Comparison of ENCODE assay signal across 18 cellular contexts in the genomic region with DNA sequence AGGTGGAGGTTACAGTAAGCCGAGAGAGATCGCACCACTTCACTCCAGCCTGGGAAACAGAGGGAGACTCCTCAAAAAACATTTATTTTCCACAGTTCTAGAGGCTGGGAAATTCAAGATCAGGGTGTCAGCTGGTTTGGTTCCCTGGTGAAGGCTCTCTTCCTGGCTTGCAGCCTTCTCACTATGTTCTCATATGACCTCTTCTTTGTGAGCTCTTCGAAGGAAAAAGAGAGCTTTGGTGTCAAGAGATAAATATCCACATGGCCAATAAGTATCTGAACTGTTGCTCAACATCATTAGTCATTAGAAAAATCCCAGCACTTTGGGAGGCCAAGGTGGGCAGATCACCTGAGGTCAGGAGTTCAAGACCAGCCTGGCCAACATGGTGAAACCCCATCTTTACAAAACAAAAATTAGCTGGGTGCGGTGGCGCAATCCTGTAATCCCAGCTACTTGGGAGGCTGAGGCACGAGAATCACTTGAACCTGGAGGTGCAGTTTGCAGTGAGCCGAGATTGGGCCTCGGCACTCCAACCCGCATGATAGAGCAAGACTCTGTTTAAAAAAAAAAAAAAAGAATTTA. TPM values are rescaled to one million over a fixed set of nuclear protein-coding genes. Genes with fewer than 3 reads are reported as not detected.
DNase-seq lines count a peak whose midpoint lies in the region; ATAC-seq, FAIRE-seq and TF ChIP-seq lines count a peak whose summit lies in the region.
"Had no signal": no experiment of that assay in that cellular context is flagged by ENCODE, and none has a peak within 500 bp of the region (broad histone marks: within the 10 kb centered on the region; RNA-seq: fewer than 3 reads in every experiment).

No MANE protein-coding gene starts in this region.

- peaks cover 5% of the 10 kb centered on the region for H3K27me3 Mint-ChIP-seq in activated naive CD8-positive, alpha-beta T cell
- peaks cover 8% of the 10 kb centered on the region for H3K27me3 Mint-ChIP-seq in CD8-positive, alpha-beta T cell (ENCODE audit: low read depth)
- H3K27me3 Mint-ChIP-seq: central memory CD8-positive, alpha-beta T cell had no signal

- no peaks in the 10 kb centered on the region for H3K79me2 ChIP-seq in HepG2 (ENCODE audit: insufficient read depth, low read length)

- POLR2A ChIA-PET in HepG2 (lab: Yijun Ruan, JAX) = no interaction called here
- POLR2A ChIA-PET in CD8-positive, alpha-beta T cell (lab: Charles Lee) = no interaction called here

- TF ChIP-seq CTCF in HepG2 (CRISPR knock-in tag; IDR thresholded peaks at IDR 0.05) = no peak
- TF ChIP-seq CTCF in right lobe of liver (IDR thresholded peaks at IDR 0.05) = no peak
- no peak for TF ChIP-seq CTCF in fibroblast of villous mesenchyme (IDR thresholded peaks at IDR 0.05; ENCODE audit: insufficient read depth, low read depth, low read length)
- no peak for TF ChIP-seq CTCF in CD8-positive, alpha-beta T cell (IDR thresholded peaks at IDR 0.05)

- FAIRE-seq in HepG2 (lab: Jason Lieb, UNC) = no peak

- TF ChIP-seq EP300 in HepG2 (IDR thresholded peaks at IDR 0.05; ENCODE audit: low read depth in 2 of 2, low read length in 2 of 2) (no peak), HepG2 (CRISPR knock-in tag; IDR thresholded peaks at IDR 0.05; ENCODE audit: borderline replicate concordance) (no peak)

- no peak overlapping the region for H3K27ac ChIP-seq in HepG2 (ENCODE audit: extremely low read length, insufficient read depth, low read length)
- no peak overlapping the region for H3K27ac ChIP-seq in right lobe of liver
- H3K27ac ChIP-seq in CD8-positive, alpha-beta T cell (ENCODE audit: low read depth, low read length) = no peak overlapping the region
- H3K27ac ChIP-seq: lower lobe of right lung, Peyer's patch, SK-N-MC had no signal

- no TSS peak for BruUV-seq in HepG2 (replicated peaks; lab: Mats Ljungman, UMichigan)

- WGBS in HepG2 (ENCODE audit: low lambda C conversion rate) = 67% methylated on average over 9 of the region's 9 CpGs
- WGBS in right lobe of liver (ENCODE audit: insufficient coverage, low coverage, low lambda C conversion rate, missing lambda C conversion rate) = 84% methylated on average over 7 of the region's 9 CpGs

- H3K9me3 Mint-ChIP-seq in activated naive CD8-positive, alpha-beta T cell (ENCODE audit: low read depth) = no peaks in the 10 kb centered on the region
- no peaks in the 10 kb centered on the region for H3K9me3 Mint-ChIP-seq in CD8-positive, alpha-beta T cell
- H3K9me3 Mint-ChIP-seq: central memory CD8-positive, alpha-beta T cell; effector memory CD8-positive, alpha-beta T cell had no signal

- ATAC-seq in HepG2 = no peak
- no peak for ATAC-seq in right lobe of liver
- ATAC-seq in CD8-positive, alpha-beta T cell = no peak
- ATAC-seq: effector memory CD8-positive, alpha-beta T cell; lower lobe of right lung had no signal

- H3K4me3 Mint-ChIP-seq in activated naive CD8-positive, alpha-beta T cell = no peak overlapping the region
- H3K4me3 Mint-ChIP-seq in CD8-positive, alpha-beta T cell = no peak overlapping the region
- H3K4me3 Mint-ChIP-seq: central memory CD8-positive, alpha-beta T cell; effector memory CD8-positive, alpha-beta T cell had no signal

- H3K9me3 ChIP-seq in HepG2 (ENCODE audit: low read length) (no peaks in the 10 kb centered on the region), right lobe of liver (no peaks in the 10 kb centered on the region)
- H3K9me3 ChIP-seq in CD8-positive, alpha-beta T cell (ENCODE audit: low read length) = no peaks in the 10 kb centered on the region
- H3K9me3 ChIP-seq: lower lobe of right lung, Peyer's patch had no signal

- no peak for TF ChIP-seq RAD21 in HepG2 (CRISPR knock-in tag; IDR thresholded peaks at IDR 0.05)

- no peak overlapping the region for H2AFZ ChIP-seq in HepG2 (ENCODE audit: low read length)

- H3K27me3 ChIP-seq in HepG2 (ENCODE audit: control insufficient read depth in 1 of 2, insufficient read depth in 2 of 2, low read length in 2 of 2) (0 out of 5 replicates have a peak, but pooled peaks cover 0 to 6% of the 10 kb centered on the region in 2 experiments), right lobe of liver (no peaks in the 10 kb centered on the region)
- no peaks in the 10 kb centered on the region for H3K27me3 ChIP-seq in CD8-positive, alpha-beta T cell (ENCODE audit: insufficient read depth, low read length)
- H3K27me3 ChIP-seq: Peyer's patch had no signal

- H3K4me1 Mint-ChIP-seq in activated naive CD8-positive, alpha-beta T cell (ENCODE audit: low read depth) = peaks cover 21% of the 10 kb centered on the region
- peaks cover 7% of the 10 kb centered on the region for H3K4me1 Mint-ChIP-seq in CD8-positive, alpha-beta T cell (ENCODE audit: low read depth)

- H3K4me2 ChIP-seq in HepG2 (ENCODE audit: low read depth, low read length) = no peak overlapping the region

- peak overlapping the region; percentile 79 for H3K27ac Mint-ChIP-seq in activated naive CD8-positive, alpha-beta T cell
- H3K27ac Mint-ChIP-seq in CD8-positive, alpha-beta T cell = no peak overlapping the region

- no peaks in the 10 kb centered on the region for H3K36me3 ChIP-seq in HepG2 (replicated peaks in 1 of 2; ENCODE audit: control insufficient read depth in 1 of 2, insufficient read depth in 2 of 2, low read length in 2 of 2)
- H3K36me3 ChIP-seq in right lobe of liver = no peaks in the 10 kb centered on the region
- H3K36me3 ChIP-seq in CD8-positive, alpha-beta T cell (ENCODE audit: insufficient read depth, low read length) = no peaks in the 10 kb centered on the region
- H3K36me3 ChIP-seq: lower lobe of right lung, Peyer's patch had no signal

- intact Hi-C loops in HepG2 (cut with micrococcal nuclease; ENCODE audit: unreplicated experiment) = no loop called here
- intact Hi-C loops in right lobe of liver (cut with DNase I) = no loop called here
- intact Hi-C loops in CD8-positive, alpha-beta T cell (cut with DNase I, micrococcal nuclease) = no loop called here

- no peaks in the 10 kb centered on the region for H3K36me3 Mint-ChIP-seq in activated naive CD8-positive, alpha-beta T cell
- no peaks in the 10 kb centered on the region for H3K36me3 Mint-ChIP-seq in CD8-positive, alpha-beta T cell

- H3K4me3 ChIP-seq in HepG2 (replicated peaks in 1 of 3; ENCODE audit: insufficient read depth in 1 of 3, low read depth in 2 of 3, low read length in 3 of 3) (no peak overlapping the region), right lobe of liver (no peak overlapping the region), fibroblast of villous mesenchyme (ENCODE audit: low read depth, low read length) (no peak overlapping the region)
- no peak overlapping the region for H3K4me3 ChIP-seq in CD8-positive, alpha-beta T cell (ENCODE audit: low read depth, low read length)
- H3K4me3 ChIP-seq: lower lobe of right lung, Peyer's patch, SK-N-MC had no signal

- no peak overlapping the region for H3K9ac ChIP-seq in HepG2 (ENCODE audit: insufficient read depth, low read depth, low read length)

- H3K4me1 ChIP-seq in HepG2 (ENCODE audit: insufficient read depth, low read length) (peaks cover 42% of the 10 kb centered on the region), right lobe of liver (peaks cover 0 to 5% (median 0%) of the 10 kb centered on the region in 4 donors)
- no peaks in the 10 kb centered on the region for H3K4me1 ChIP-seq in CD8-positive, alpha-beta T cell (ENCODE audit: insufficient read depth, low read length)
- H3K4me1 ChIP-seq: lower lobe of right lung, Peyer's patch had no signal

- no peak for DNase-seq in HepG2 (ENCODE audit: low spot score)
- no peak for DNase-seq in right lobe of liver
- DNase-seq in fibroblast of villous mesenchyme (ENCODE audit: low read depth) = peak; percentile 28
- DNase-seq in CD8-positive, alpha-beta T cell = no peak
- DNase-seq in GF-D8 (lab: John Stamatoyannopoulos, UW) = no peak
- DNase-seq in C1 segment of cervical spinal cord (lab: John Stamatoyannopoulos, UW) = no peak
- DNase-seq: activated CD4-positive, CD25-positive, alpha-beta regulatory T cell treated with anti-CD3 and anti-CD28 coated beads, Interleukin-2, amount 50 U/mL, for 72 hours; activated T-cell treated with anti-CD3 and anti-CD28 coated beads for 4 hours; effector memory CD8-positive, alpha-beta T cell; KBM-7; lower lobe of right lung; MV-4-11; NCI-H1930; nucleus accumbens; Peyer's patch had no signal

- TF ChIP-seq POLR2A in HepG2 (IDR thresholded peaks at IDR 0.05; ENCODE audit: insufficient read depth in 1 of 2, low read depth in 2 of 2, low read length in 2 of 2) = no peak
- no peak for TF ChIP-seq POLR2A in right lobe of liver (IDR thresholded peaks at IDR 0.05)

- no peaks in the 10 kb centered on the region for H4K20me1 ChIP-seq in HepG2 (ENCODE audit: insufficient read depth, low read length)

- CTCF ChIA-PET in HepG2 (lab: Yijun Ruan, JAX; ENCODE audit: low intra/inter-chr PET ratio, low total read pairs) = no interaction called here
- CTCF ChIA-PET in CD8-positive, alpha-beta T cell (lab: Charles Lee) = interaction anchor here (1.1 to 1.6 kb wide), 2 partner anchors 13 to 23 kb away, joined by 3 to 8 read pairs; no protein-coding TSS in a partner anchor

- in situ Hi-C loops in HepG2 (cut with HindIII; ENCODE audit: extremely low pct_ligation_motif_present, low pct_unique_long_range_greater_than_20kb) = loop anchor here (5.0 to 25.0 kb wide), 3 partner anchors 66 to 754 kb away; no protein-coding TSS in a partner anchor

RNA-seq across cellular contexts. Expression of gene GTF2H5, which starts 40.2 kb away (rescaled TPM):
- total RNA-seq in HepG2 (2016; rRNA removed; fragmentation: Illumina TruSeq; extraction: Trizol) (45.9 and 68.0 TPM in 2 replicates), right lobe of liver (10 to 100 TPM in 4 of 6 experiments, 1 to 10 TPM in 2; 3.4 to 16.3 (median 11.8) TPM), fibroblast of villous mesenchyme (5.8 and 8.6 TPM in 2 replicates)
- 28.7 and 36.7 TPM in 2 replicates for total RNA-seq in HepG2 (2016; cell fraction: cytosol; rRNA removed; fragmentation: Illumina TruSeq; extraction: Trizol; ENCODE audit: low read depth)
- total RNA-seq in HepG2 (2016; cell fraction: insoluble cytoplasmic fraction; rRNA removed; fragmentation: Illumina TruSeq; extraction: Trizol) = 49.0 and 71.1 TPM in 2 replicates
- total RNA-seq in HepG2 (2016; cell fraction: membrane; rRNA removed; fragmentation: Illumina TruSeq; extraction: Trizol) = 36.3 and 42.5 TPM in 2 replicates
- 15.2 and 16.4 TPM in 2 replicates for total RNA-seq in HepG2 (2016; cell fraction: nucleus; rRNA removed; fragmentation: Illumina TruSeq; extraction: Trizol)
- polyA plus RNA-seq in HepG2 (2011; rRNA removed) = 5.0 and 7.4 TPM in 2 replicates
- polyA plus RNA-seq in HepG2 (2011; cell fraction: cytosol; rRNA removed) = 3.1 and 4.2 TPM in 2 replicates
- polyA plus RNA-seq in HepG2 (2011; cell fraction: nucleus; rRNA removed) = 1.3 and 1.5 TPM in 2 replicates
- 12.3 and 19.5 TPM in 2 replicates for polyA plus RNA-seq in HepG2 (2012)
- 33.3 and 41.1 TPM in 2 replicates for polyA plus RNA-seq in HepG2 (2016; cell fraction: cytosol; fragmentation: Illumina TruSeq; extraction: Trizol; ENCODE audit: low read depth)
- 68.1 and 71.8 TPM in 2 replicates for polyA plus RNA-seq in HepG2 (2016; cell fraction: insoluble cytoplasmic fraction; fragmentation: Illumina TruSeq; extraction: Trizol; ENCODE audit: low read depth)
- 37.1 and 41.1 TPM in 2 replicates for polyA plus RNA-seq in HepG2 (2016; cell fraction: membrane; fragmentation: Illumina TruSeq; extraction: Trizol; ENCODE audit: low read depth)
- 29.2 and 31.1 TPM in 2 replicates for polyA plus RNA-seq in HepG2 (2016; cell fraction: nucleus; fragmentation: Illumina TruSeq; extraction: Trizol; ENCODE audit: insufficient read depth, low read depth)
- 1.1 TPM in 2 replicates for polyA minus RNA-seq in HepG2 (2011; rRNA and poly(A)+ RNA removed; ENCODE audit: low replicate concordance)
- 0.89 and 1.4 TPM in 2 replicates for polyA minus RNA-seq in HepG2 (2011; cell fraction: cytosol; rRNA and poly(A)+ RNA removed)
- 2.1 and 2.6 TPM in 2 replicates for polyA minus RNA-seq in HepG2 (2011; cell fraction: nucleus; rRNA and poly(A)+ RNA removed)
- total RNA-seq in CD8-positive, alpha-beta T cell = 1 to 10 TPM; 3.3 to 3.5 TPM

RNA-seq across cellular contexts. Expression of gene SERAC1, which starts 40.3 kb away (rescaled TPM):
- total RNA-seq in HepG2 (2016; rRNA removed; fragmentation: Illumina TruSeq; extraction: Trizol) (8.1 and 9.6 TPM in 2 replicates), right lobe of liver (1 to 10 TPM; 3.0 to 5.1 (median 4.4) TPM), fibroblast of villous mesenchyme (13.2 and 26.3 TPM in 2 replicates)
- total RNA-seq in HepG2 (2016; cell fraction: cytosol; rRNA removed; fragmentation: Illumina TruSeq; extraction: Trizol; ENCODE audit: low read depth) = 1.6 and 2.3 TPM in 2 replicates
- total RNA-seq in HepG2 (2016; cell fraction: insoluble cytoplasmic fraction; rRNA removed; fragmentation: Illumina TruSeq; extraction: Trizol) = 7.7 and 9.8 TPM in 2 replicates
- 3.9 and 4.2 TPM in 2 replicates for total RNA-seq in HepG2 (2016; cell fraction: membrane; rRNA removed; fragmentation: Illumina TruSeq; extraction: Trizol)
- 7.4 and 8.9 TPM in 2 replicates for total RNA-seq in HepG2 (2016; cell fraction: nucleus; rRNA removed; fragmentation: Illumina TruSeq; extraction: Trizol)
- 4.5 and 5.5 TPM in 2 replicates for polyA plus RNA-seq in HepG2 (2011; rRNA removed)
- 2.2 and 4.5 TPM in 2 replicates for polyA plus RNA-seq in HepG2 (2011; cell fraction: cytosol; rRNA removed)
- polyA plus RNA-seq in HepG2 (2011; cell fraction: nucleus; rRNA removed) = 4.5 and 5.0 TPM in 2 replicates
- 5.7 and 6.2 TPM in 2 replicates for polyA plus RNA-seq in HepG2 (2012)
- 0.77 and 0.81 TPM in 2 replicates for polyA plus RNA-seq in HepG2 (2016; cell fraction: cytosol; fragmentation: Illumina TruSeq; extraction: Trizol; ENCODE audit: low read depth)
- 6.7 and 7.8 TPM in 2 replicates for polyA plus RNA-seq in HepG2 (2016; cell fraction: insoluble cytoplasmic fraction; fragmentation: Illumina TruSeq; extraction: Trizol; ENCODE audit: low read depth)
- polyA plus RNA-seq in HepG2 (2016; cell fraction: membrane; fragmentation: Illumina TruSeq; extraction: Trizol; ENCODE audit: low read depth) = 2.3 TPM in 2 replicates
- polyA plus RNA-seq in HepG2 (2016; cell fraction: nucleus; fragmentation: Illumina TruSeq; extraction: Trizol; ENCODE audit: insufficient read depth, low read depth) = 10.6 and 11.6 TPM in 2 replicates
- polyA minus RNA-seq in HepG2 (2011; rRNA and poly(A)+ RNA removed; ENCODE audit: low replicate concordance) = 1.2 and 2.3 TPM in 2 replicates
- 3.6 and 3.9 TPM in 2 replicates for polyA minus RNA-seq in HepG2 (2011; cell fraction: cytosol; rRNA and poly(A)+ RNA removed)
- polyA minus RNA-seq in HepG2 (2011; cell fraction: nucleus; rRNA and poly(A)+ RNA removed) = 9.7 and 11.6 TPM in 2 replicates
- total RNA-seq in CD8-positive, alpha-beta T cell = 1 to 10 TPM; 1.1 to 2.4 TPM
